Comparison of ENCODE assay signal across 1 cellular context in genomic region chr6:165760803-165761185, GRCh38.
TF ChIP-seq lines count a peak whose summit lies in the region.

No MANE protein-coding gene starts in this region.

TF ChIP-seq in GM23338, 12 proteins besides CTCF, POLR2A, EP300 and RAD21 (continued from another document):
- TF ChIP-seq ZNF462 (CRISPR knock-in tag; IDR thresholded peaks at IDR 0.05) (no peak), STAT1 (IDR thresholded peaks at IDR 0.05; ENCODE audit: unreplicated experiment) (no peak), EZH2 (IDR thresholded peaks at IDR 0.05; ENCODE audit: low read depth, unreplicated experiment) (no peak), REST (IDR thresholded peaks at IDR 0.05; ENCODE audit: unreplicated experiment) (no peak), POLR2AphosphoS5 (IDR thresholded peaks at IDR 0.05; ENCODE audit: low read depth) (no peak), ZNF114 (CRISPR knock-in tag; IDR thresholded peaks at IDR 0.05) (no peak)
TF ChIP-seq in GM23338: peak in this region for 0.
